In the genomic region with DNA sequence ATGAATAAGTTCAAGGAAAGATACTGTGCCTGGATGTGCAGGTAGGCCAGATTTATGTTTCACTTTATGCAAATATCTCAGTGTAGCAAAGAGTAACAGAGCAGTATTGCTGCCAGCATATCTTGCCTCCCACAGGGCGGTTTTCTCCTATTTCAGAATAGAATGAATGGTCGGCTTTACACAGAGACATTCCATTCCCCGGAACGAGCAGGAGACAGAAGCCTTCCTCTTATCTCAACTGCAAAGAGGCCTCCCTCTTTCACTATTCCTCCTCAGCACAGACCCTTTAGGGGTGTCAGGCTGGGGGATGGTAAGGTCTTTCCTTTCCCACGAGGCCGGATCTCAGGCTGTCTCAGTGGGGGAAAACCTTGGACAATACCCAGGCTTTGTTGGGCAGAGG, we compare ENCODE assay signal across 8 cellular contexts. TPM values are rescaled to one million over a fixed set of nuclear protein-coding genes. Genes with fewer than 3 reads are reported as not detected.
DNase-seq lines count a peak whose midpoint lies in the region; ATAC-seq and TF ChIP-seq lines count a peak whose summit lies in the region.
"Not testable (repeated sequence)": the region's sequence is repeated elsewhere in the genome, so short reads cannot be mapped to it uniquely, and the experiment has no call there.

No MANE protein-coding gene starts in this region.

- not testable (repeated sequence) for TF ChIP-seq POLR2A in stomach (IDR thresholded peaks at IDR 0.05)

- H4K8ac ChIP-seq in H9 (replicated peaks; ENCODE audit: insufficient read length, low read depth, low read length); mesendoderm (ENCODE audit: low read depth, low read length): not testable (repeated sequence)

- H3K27me3 ChIP-seq in BLaER1; H9 (ENCODE audit: insufficient read depth, low read length); mesendoderm (ENCODE audit: insufficient read depth, low read length, poor library complexity); neural progenitor cell; stomach: not testable (repeated sequence)

- not testable (repeated sequence) for H2AK5ac ChIP-seq in H9 (ENCODE audit: insufficient read length, low read length); mesendoderm (ENCODE audit: low read length)

- not testable (repeated sequence) for H2BK12ac ChIP-seq in H9 (ENCODE audit: insufficient read length, low read depth, low read length)

- H3K23ac ChIP-seq in H9 (ENCODE audit: insufficient read length, low read depth, low read length); mesendoderm (ENCODE audit: low read length): not testable (repeated sequence)

- H3K27me3 Mint-ChIP-seq in H9 (ENCODE audit: low read depth); WTC11 (ENCODE audit: low read depth); glutamatergic neuron (ENCODE audit: unreplicated experiment); neural progenitor cell (ENCODE audit: insufficient read depth, low read depth): not testable (repeated sequence)

- not testable (repeated sequence) for H4K5ac ChIP-seq in H9 (ENCODE audit: insufficient read length, low read depth, low read length); mesendoderm (ENCODE audit: low read length)

- H4K91ac ChIP-seq in H9 (ENCODE audit: insufficient read length, low read depth, low read length): not testable (repeated sequence)

- ATAC-seq in WTC11: not testable (repeated sequence)

- not testable (repeated sequence) for H3T11ph ChIP-seq in H9 (ENCODE audit: low read length)

- H3K36me3 ChIP-seq in BLaER1 (peaks cover 55% of the 10 kb centered on the region), neural progenitor cell (peaks cover 32% of the 10 kb centered on the region), stomach (peaks cover under 1 to 18% (median 5%) of the 10 kb centered on the region in 4 donors)
- not testable (repeated sequence) for H3K36me3 ChIP-seq in mesendoderm (ENCODE audit: control insufficient read depth, insufficient read depth, low read length)

- WGBS in H9 (ENCODE audit: extremely low coverage, insufficient read length, low lambda C conversion rate): no CpG with 5 or more reads among the region's 6 CpGs
- WGBS in mesendoderm (ENCODE audit: extremely low coverage, insufficient coverage, low lambda C conversion rate): no CpG with 5 or more reads among the region's 6 CpGs
- WGBS in stomach, 5 donors: 27 to 56% (median 37%) methylated on average over 6 of the region's 6 CpGs

- H3K27ac Mint-ChIP-seq in H9 (peak overlapping the region; percentile 41 to 94 (median 52); a peak in 5 of 7 replicates), WTC11 (peak overlapping the region; percentile 57), neural progenitor cell (peak overlapping the region; percentile 83)
- not testable (repeated sequence) for H3K27ac Mint-ChIP-seq in glutamatergic neuron (ENCODE audit: unreplicated experiment)

- H3K4me3 Mint-ChIP-seq in H9: peak overlapping the region; percentile 47 to 86
- peak overlapping the region; percentile 86 for H3K4me3 Mint-ChIP-seq in WTC11
- H3K4me3 Mint-ChIP-seq in glutamatergic neuron (ENCODE audit: unreplicated experiment): peak overlapping the region; percentile 96
- peak overlapping the region; percentile 75 for H3K4me3 Mint-ChIP-seq in neural progenitor cell

- H3K4me3 ChIP-seq in BLaER1 (peak overlapping the region; percentile 91; the same call in 1 of the 2 replicates), neural progenitor cell (peak overlapping the region; percentile 80), stomach (peak overlapping the region in 1 of 4 donors; percentile 66)
- not testable (repeated sequence) for H3K4me3 ChIP-seq in astrocyte of the spinal cord (ENCODE audit: low read depth, low read length); mesendoderm (ENCODE audit: low read length)

- H3K4me2 ChIP-seq in BLaER1 (peak overlapping the region; percentile 85), H9 (ENCODE audit: insufficient read depth, insufficient read length, low read length) (peak overlapping the region; percentile 24), neural progenitor cell (peak overlapping the region; percentile 80)
- H3K4me2 ChIP-seq in mesendoderm (ENCODE audit: low read length): not testable (repeated sequence)

- in situ Hi-C loops in astrocyte of the spinal cord (cut with HindIII; ENCODE audit: low sequenced_read_pairs): not testable (repeated sequence)

- not testable (repeated sequence) for H3K79me2 ChIP-seq in H9 (ENCODE audit: insufficient read depth, low read length); mesendoderm (ENCODE audit: control insufficient read depth, insufficient read depth, low read length)
- peaks cover 66% of the 10 kb centered on the region for H3K79me2 ChIP-seq in neural progenitor cell (ENCODE audit: low read depth)

- H3K23me2 ChIP-seq in H9 (ENCODE audit: insufficient read length, low read depth, low read length, poor library complexity, severe bottlenecking): not testable (repeated sequence)

- not testable (repeated sequence) for H4K20me1 ChIP-seq in BLaER1; H9 (ENCODE audit: control insufficient read depth, insufficient read depth, insufficient read length); neural progenitor cell (ENCODE audit: low read depth)

- H3K56ac ChIP-seq in H9 (ENCODE audit: insufficient read length, low read depth, low read length); mesendoderm (ENCODE audit: low read length): not testable (repeated sequence)

- H3K27ac ChIP-seq in BLaER1; H9 (ENCODE audit: insufficient read length, low read depth, low read length): not testable (repeated sequence)
- H3K27ac ChIP-seq in mesendoderm (ENCODE audit: low read depth, low read length) (peak overlapping the region; percentile 42), neural progenitor cell (peak overlapping the region; percentile 87), stomach (peak overlapping the region in 4 of 5 donors; percentile 41 to 94 (median 88))

- H3K14ac ChIP-seq in H9 (ENCODE audit: insufficient read depth, low read length): not testable (repeated sequence)

- H3K4me1 Mint-ChIP-seq in H9 (peaks cover 36% of the 10 kb centered on the region in 2 experiments), WTC11 (peaks cover 43% of the 10 kb centered on the region), neural progenitor cell (peaks cover 24% of the 10 kb centered on the region)
- not testable (repeated sequence) for H3K4me1 Mint-ChIP-seq in glutamatergic neuron (ENCODE audit: low read depth, unreplicated experiment)

- H3F3A ChIP-seq in neural progenitor cell (ENCODE audit: low read depth): peaks cover 34% of the 10 kb centered on the region

- not testable (repeated sequence) for H2BK20ac ChIP-seq in H9 (ENCODE audit: low read depth, low read length, poor library complexity, severe bottlenecking)

- not testable (repeated sequence) for TF ChIP-seq CTCF in H9 (conservative IDR thresholded peaks at IDR 0.05); WTC11 (IDR thresholded peaks at IDR 0.05); astrocyte of the spinal cord (IDR thresholded peaks at IDR 0.05; ENCODE audit: low read depth, low read length); glutamatergic neuron (IDR thresholded peaks at IDR 0.05; ENCODE audit: partially characterized antibody, unreplicated experiment); neural progenitor cell (IDR thresholded peaks at IDR 0.05); stomach (IDR thresholded peaks at IDR 0.05)

- H3K9ac ChIP-seq in BLaER1; H9 (ENCODE audit: extremely low read depth, insufficient read length, low read length); mesendoderm (ENCODE audit: low read length); neural progenitor cell: not testable (repeated sequence)

- not testable (repeated sequence) for H2BK15ac ChIP-seq in H9 (ENCODE audit: low read depth, low read length); mesendoderm (replicated peaks; ENCODE audit: low read depth)

- not testable (repeated sequence) for H2BK5ac ChIP-seq in H9 (ENCODE audit: insufficient read length, low read length); mesendoderm (ENCODE audit: low read length)

- H3K9me3 ChIP-seq in BLaER1: peaks cover 55% of the 10 kb centered on the region
- not testable (repeated sequence) for H3K9me3 ChIP-seq in H9 (ENCODE audit: control insufficient read depth, low read depth, low read length); stomach
- peaks cover 23% of the 10 kb centered on the region for H3K9me3 ChIP-seq in neural progenitor cell (ENCODE audit: low read depth)

- not testable (repeated sequence) for H2BK120ac ChIP-seq in H9 (ENCODE audit: low read depth, low read length, poor library complexity, severe bottlenecking); mesendoderm (ENCODE audit: low read depth, low read length)

- H3K79me1 ChIP-seq in H9 (ENCODE audit: insufficient read depth, low read depth, low read length, poor library complexity, severe bottlenecking); mesendoderm (ENCODE audit: low read length): not testable (repeated sequence)

- intact Hi-C loops in stomach (cut with DNase I; ENCODE audit: low total_unique reads): not testable (repeated sequence)

- H3K4me1 ChIP-seq in BLaER1: peaks cover 38% of the 10 kb centered on the region
- not testable (repeated sequence) for H3K4me1 ChIP-seq in H9 (ENCODE audit: insufficient read depth, low read length); mesendoderm (ENCODE audit: control insufficient read depth, low read depth, low read length)
- peaks cover 22% of the 10 kb centered on the region for H3K4me1 ChIP-seq in neural progenitor cell
- peaks cover 14 to 42% (median 28%) of the 10 kb centered on the region in 4 donors for H3K4me1 ChIP-seq in stomach

- TF ChIP-seq EP300 in stomach (IDR thresholded peaks at IDR 0.05): not testable (repeated sequence)

- H3K36me3 Mint-ChIP-seq in H9 (ENCODE audit: insufficient read depth in 1 of 3, low read depth in 3 of 3) (peaks cover 38 to 68% (median 48%) of the 10 kb centered on the region in 3 experiments), WTC11 (peaks cover 41% of the 10 kb centered on the region), glutamatergic neuron (ENCODE audit: unreplicated experiment) (peaks cover 28% of the 10 kb centered on the region), neural progenitor cell (peaks cover 62% of the 10 kb centered on the region)

- not testable (repeated sequence) for H2AFZ ChIP-seq in H9 (ENCODE audit: low read length); neural progenitor cell (replicated peaks)

- not testable (repeated sequence) for DNase-seq in H9; WTC11 (ENCODE audit: low spot score); glutamatergic neuron; stomach
- DNase-seq in astrocyte of the spinal cord (ENCODE audit: low read depth, low spot score) (peak; percentile 9), mesendoderm (peak; percentile 72), neural progenitor cell (ENCODE audit: low spot score) (peak; percentile 87)

- H3K4ac ChIP-seq in H9 (ENCODE audit: low read depth, low read length); mesendoderm (ENCODE audit: low read depth, low read length): not testable (repeated sequence)

- H3K9me3 Mint-ChIP-seq in H9: peaks cover 39 to 61% of the 10 kb centered on the region in 2 experiments
- peaks cover 21% of the 10 kb centered on the region for H3K9me3 Mint-ChIP-seq in WTC11
- peaks cover 19% of the 10 kb centered on the region for H3K9me3 Mint-ChIP-seq in glutamatergic neuron (ENCODE audit: unreplicated experiment)
- H3K9me3 Mint-ChIP-seq in neural progenitor cell: peaks cover 74% of the 10 kb centered on the region

- POLR2A ChIA-PET in WTC11 (lab: Charles Lee): not testable (repeated sequence)

- CTCF ChIA-PET in WTC11 (lab: Charles Lee): interaction anchor here (1.0 kb wide), 1 partner anchor 170 kb away, joined by 3 read pairs; no protein-coding TSS in a partner anchor

- not testable (repeated sequence) for H3K18ac ChIP-seq in H9 (ENCODE audit: insufficient read length, low read depth, low read length); mesendoderm (ENCODE audit: low read length)

RNA-seq across cellular contexts. Expression of gene ZNF69, which starts 2.3 kb away (rescaled TPM):
- total RNA-seq in H9 (2021): 25.4 and 27.3 TPM in 2 replicates
- 24.5 to 28.7 TPM (median 24.6 TPM) in 3 replicates for total RNA-seq in WTC11 (2021)
- total RNA-seq in glutamatergic neuron (ENCODE audit: unreplicated experiment): 29.6 TPM
- polyA plus RNA-seq in mesendoderm (2013, experiment 1 of 2): 6.7 TPM
- polyA plus RNA-seq in mesendoderm (2013, experiment 2 of 2): 6.6 TPM
- 62.4 and 73.7 TPM in 2 replicates for total RNA-seq in neural progenitor cell (ENCODE audit: low replicate concordance)
- 10 to 100 TPM; 18.0 to 51.8 (median 21.7) TPM for total RNA-seq in stomach
- polyA plus RNA-seq in stomach: 10 to 100 TPM in 1 of 3 donors, 1 to 10 TPM in 2; 5.1 to 11.7 (median 6.0) TPM

RNA-seq across cellular contexts. Expression of gene ZNF700, which starts 35.0 kb away (rescaled TPM):
- total RNA-seq in H9 (2021): 9.3 and 9.9 TPM in 2 replicates
- 9.1 to 11.4 TPM (median 10.7 TPM) in 3 replicates for total RNA-seq in WTC11 (2021)
- 17.8 TPM for total RNA-seq in glutamatergic neuron (ENCODE audit: unreplicated experiment)
- 3.5 TPM for polyA plus RNA-seq in mesendoderm (2013, experiment 1 of 2)
- polyA plus RNA-seq in mesendoderm (2013, experiment 2 of 2): 3.5 TPM
- total RNA-seq in neural progenitor cell (ENCODE audit: low replicate concordance): 18.3 and 29.4 TPM in 2 replicates
- 10 to 100 TPM in 4 of 5 donors, 1 to 10 TPM in 1; 8.8 to 25.3 (median 16.5) TPM for total RNA-seq in stomach
- polyA plus RNA-seq in stomach: 10 to 100 TPM in 1 of 3 donors, 1 to 10 TPM in 2; 3.5 to 15.4 (median 5.2) TPM

RNA-seq across cellular contexts. Expression of gene ZNF439, which starts 41.4 kb away (rescaled TPM):
- 2.2 and 3.3 TPM in 2 replicates for total RNA-seq in H9 (2021)
- 5.7 to 8.5 TPM (median 7.2 TPM) in 3 replicates for total RNA-seq in WTC11 (2021)
- total RNA-seq in glutamatergic neuron (ENCODE audit: unreplicated experiment): 21.1 TPM
- 0.24 TPM for polyA plus RNA-seq in mesendoderm (2013, experiment 1 of 2)
- polyA plus RNA-seq in mesendoderm (2013, experiment 2 of 2): 0.17 TPM
- total RNA-seq in neural progenitor cell (ENCODE audit: low replicate concordance): 5.2 and 6.5 TPM in 2 replicates
- total RNA-seq in stomach: 10 to 100 TPM in 3 of 5 donors, 1 to 10 TPM in 1, under 1 TPM in 1; 0.58 to 17.0 (median 13.4) TPM
- 1 to 10 TPM; 2.4 to 3.6 (median 3.1) TPM for polyA plus RNA-seq in stomach
